ENCODE assay signal across 8 cellular contexts in genomic region chr5:180072556-180072955, GRCh38. TPM values are rescaled to one million over a fixed set of nuclear protein-coding genes. Genes with fewer than 3 reads are reported as not detected.
DNase-seq lines count a peak whose midpoint lies in the region; ATAC-seq and TF ChIP-seq lines count a peak whose summit lies in the region.

No MANE protein-coding gene starts in this region.

- TF ChIP-seq CTCF in CD4-positive, alpha-beta T cell (IDR thresholded peaks at IDR 0.05): no peak
- TF ChIP-seq CTCF in PC-9 (conservative IDR thresholded peaks at IDR 0.05): no peak
- TF ChIP-seq CTCF in dorsolateral prefrontal cortex (IDR thresholded peaks at IDR 0.05 in 54 of 56, conservative IDR thresholded peaks at IDR 0.05 in 2 of 56; ENCODE audit: low read depth in 1 of 56, partially characterized antibody in 56 of 56): no peak
- TF ChIP-seq CTCF in osteocyte (IDR thresholded peaks at IDR 0.05): no peak
- TF ChIP-seq CTCF in PC-3 (conservative IDR thresholded peaks at IDR 0.05; ENCODE audit: low read depth, low read length): no peak
- no peak for TF ChIP-seq CTCF in WERI-Rb-1 (IDR thresholded peaks at IDR 0.05; ENCODE audit: low read depth, low read length)

- H3F3A ChIP-seq in PC-9 (ENCODE audit: insufficient read depth, low read depth) (no peaks in the 10 kb centered on the region), PC-3 (ENCODE audit: low read length, unreplicated experiment) (no peaks in the 10 kb centered on the region)

- H3K79me2 ChIP-seq in PC-9 (ENCODE audit: low read depth): peaks cover 31% of the 10 kb centered on the region
- H3K79me2 ChIP-seq in PC-3 (ENCODE audit: low read length): peaks cover 37% of the 10 kb centered on the region

- peak overlapping the region; percentile 80 for H3K27ac Mint-ChIP-seq in CD4-positive, alpha-beta T cell
- peak overlapping the region; percentile 80 for H3K27ac Mint-ChIP-seq in osteocyte (ENCODE audit: unreplicated experiment)

- H3K36me3 ChIP-seq in PC-9 (ENCODE audit: low read depth) (no peaks in the 10 kb centered on the region), PC-3 (ENCODE audit: low read depth, low read length) (no peaks in the 10 kb centered on the region), WERI-Rb-1 (no peaks in the 10 kb centered on the region; the same call in 1 of the 2 replicates)

- peak in 1 of 10 experiments; percentile 19 for DNase-seq in CD4-positive, alpha-beta T cell
- DNase-seq in PC-9 (no peak), dorsolateral prefrontal cortex (peak in 1 of 10 donors; percentile 33), osteocyte (ENCODE audit: extremely low spot score, unreplicated experiment) (no peak), COR-L47 (lab: John Stamatoyannopoulos, UW) (no peak), PC-3 (no peak), WERI-Rb-1 (no peak), COLO668 (lab: John Stamatoyannopoulos, UW; ENCODE audit: unreplicated experiment) (no peak)

- no peak overlapping the region for H3K27ac ChIP-seq in CD4-positive, alpha-beta T cell (ENCODE audit: low read depth, low read length)
- no peak overlapping the region for H3K27ac ChIP-seq in PC-9
- H3K27ac ChIP-seq in dorsolateral prefrontal cortex: peak overlapping the region; percentile 67 to 99 (median 98)
- no peak overlapping the region for H3K27ac ChIP-seq in PC-3 (ENCODE audit: low read length)
- no peak overlapping the region for H3K27ac ChIP-seq in WERI-Rb-1

- peaks cover 38% of the 10 kb centered on the region for H3K4me1 Mint-ChIP-seq in CD4-positive, alpha-beta T cell (ENCODE audit: low read depth)
- peaks cover 30% of the 10 kb centered on the region for H3K4me1 Mint-ChIP-seq in osteocyte (ENCODE audit: unreplicated experiment)

- H3K9me3 Mint-ChIP-seq in CD4-positive, alpha-beta T cell: no peaks in the 10 kb centered on the region
- H3K9me3 Mint-ChIP-seq in osteocyte (ENCODE audit: unreplicated experiment): peaks cover 5% of the 10 kb centered on the region

- POLR2A ChIA-PET in CD4-positive, alpha-beta T cell (lab: Charles Lee): no interaction called here
- POLR2A ChIA-PET in PC-9 (lab: Charles Lee; ENCODE audit: unreplicated experiment) (no interaction called here), PC-3 (lab: Charles Lee; ENCODE audit: unreplicated experiment) (no interaction called here)

- intact Hi-C loops in CD4-positive, alpha-beta T cell (cut with DNase I, micrococcal nuclease): loop anchor here (1.0 to 10.0 kb wide), 6 partner anchors 16 to 1838 kb away; partner anchors contain the start of genes MAPK9 (in 1 of the 2), PHYKPL (in 1 of the 2), TBC1D9B (in 1 of the 2) and ZNF879 (in 1 of the 2)
- intact Hi-C loops in PC-9 (cut with micrococcal nuclease; ENCODE audit: unreplicated experiment) (loop anchor here (5.0 kb wide), 2 partner anchors 160 to 520 kb away; partner anchors contain the start of gene RUFY1), dorsolateral prefrontal cortex (cut with DNase I) (loop anchor here (1.0 to 5.0 kb wide), 8 partner anchors 18 to 394 kb away; partner anchors contain the start of genes TBC1D9B (in 2 of the 2) and SQSTM1 (in 1 of the 2)), PC-3 (cut with micrococcal nuclease) (loop anchor here (5.0 kb wide), 1 partner anchor 85 kb away; no protein-coding TSS in a partner anchor)

- CTCF ChIA-PET in CD4-positive, alpha-beta T cell (lab: Charles Lee): no interaction called here
- CTCF ChIA-PET in PC-9 (lab: Charles Lee): no interaction called here
- CTCF ChIA-PET in PC-3 (lab: Charles Lee): no interaction called here

- H3K4me2 ChIP-seq in PC-9 (no peak overlapping the region), PC-3 (ENCODE audit: low read length) (no peak overlapping the region)

- peak overlapping the region; percentile 88 for H3K4me3 Mint-ChIP-seq in CD4-positive, alpha-beta T cell
- no peak overlapping the region for H3K4me3 Mint-ChIP-seq in osteocyte (ENCODE audit: unreplicated experiment)

- no peaks in the 10 kb centered on the region for H3K9me3 ChIP-seq in CD4-positive, alpha-beta T cell (ENCODE audit: control insufficient read depth, low read length)
- H3K9me3 ChIP-seq in PC-9 (ENCODE audit: insufficient read depth, low read depth): peaks cover 7% of the 10 kb centered on the region; the same call in 1 of the 2 replicates
- no peaks in the 10 kb centered on the region for H3K9me3 ChIP-seq in PC-3 (ENCODE audit: low read length)
- H3K9me3 ChIP-seq in WERI-Rb-1 (ENCODE audit: severe bottlenecking): peaks cover 8% of the 10 kb centered on the region

- H3K9me2 ChIP-seq in PC-9 (ENCODE audit: insufficient read depth) (no peaks in the 10 kb centered on the region), PC-3 (replicated peaks; ENCODE audit: low read length) (no peaks in the 10 kb centered on the region)

- H2AFZ ChIP-seq in PC-9: no peak overlapping the region
- no peak overlapping the region for H2AFZ ChIP-seq in PC-3 (ENCODE audit: low read length)

- H3K36me3 Mint-ChIP-seq in CD4-positive, alpha-beta T cell (ENCODE audit: low read depth): peaks cover 5% of the 10 kb centered on the region
- H3K36me3 Mint-ChIP-seq in osteocyte (ENCODE audit: unreplicated experiment): peaks cover 2% of the 10 kb centered on the region

- H3K4me3 ChIP-seq in PC-9 (peak overlapping the region; percentile 78; the same call in 1 of the 2 replicates), dorsolateral prefrontal cortex (peak overlapping the region in 52 of 59 donors; percentile 61 to 99 (median 94)), PC-3 (ENCODE audit: low read length) (no peak overlapping the region), WERI-Rb-1 (ENCODE audit: low read depth, low read length) (no peak overlapping the region)

- H3K4me1 ChIP-seq in PC-9 (replicated peaks; ENCODE audit: insufficient read depth) (peaks cover 20% of the 10 kb centered on the region), PC-3 (ENCODE audit: insufficient read depth, low read length) (peaks cover 30% of the 10 kb centered on the region)

- no peaks in the 10 kb centered on the region for H3K27me3 Mint-ChIP-seq in CD4-positive, alpha-beta T cell
- peaks cover 10% of the 10 kb centered on the region for H3K27me3 Mint-ChIP-seq in osteocyte (ENCODE audit: unreplicated experiment)

- H3K9ac ChIP-seq in PC-3 (ENCODE audit: low read length): no peak overlapping the region

- peak; percentile 30 for ATAC-seq in CD4-positive, alpha-beta T cell (ENCODE audit: poor library complexity)
- ATAC-seq in PC-3: no peak

- no peaks in the 10 kb centered on the region; the same call in 1 of the 2 replicates for H4K20me1 ChIP-seq in PC-9 (ENCODE audit: insufficient read depth)
- 0 out of 2 replicates have a peak, but pooled peaks cover 13% of the 10 kb centered on the region for H4K20me1 ChIP-seq in PC-3 (ENCODE audit: low read length)

- BruUV-seq in PC-9 (replicated peaks; lab: Mats Ljungman, UMichigan) (no TSS peak), PC-3 (replicated peaks; lab: Mats Ljungman, UMichigan) (no TSS peak)

- H3K27me3 ChIP-seq in CD4-positive, alpha-beta T cell (ENCODE audit: control insufficient read depth, insufficient read depth, low read length): no peaks in the 10 kb centered on the region
- no peaks in the 10 kb centered on the region for H3K27me3 ChIP-seq in PC-9 (ENCODE audit: insufficient read depth, low read depth)
- no peaks in the 10 kb centered on the region for H3K27me3 ChIP-seq in dorsolateral prefrontal cortex
- H3K27me3 ChIP-seq in PC-3 (ENCODE audit: low read length): no peaks in the 10 kb centered on the region
- H3K27me3 ChIP-seq in WERI-Rb-1 (ENCODE audit: insufficient read depth, low read depth, severe bottlenecking): no peaks in the 10 kb centered on the region

RNA-seq across cellular contexts. Expression of gene RNF130, which starts 1.0 kb away (rescaled TPM):
- 10 to 100 TPM; 18.2 to 19.1 TPM for total RNA-seq in CD4-positive, alpha-beta T cell
- total RNA-seq in PC-9 (2021) (49.6 and 52.9 TPM in 2 replicates), dorsolateral prefrontal cortex (100 to 1,000 TPM in 119 of 120 experiments, 10 to 100 TPM in 1; 95.0 to 273 (median 136) TPM), osteocyte (70.8 and 78.4 TPM in 2 replicates), PC-3 (2014; rRNA removed) (31.2 and 35.4 TPM in 2 replicates)

Comparison
In these comparisons a context has a peak if more than half of its experiments do, and no peak if none do; other contexts are left out.
1. H3K27ac ChIP-seq: peak in dorsolateral prefrontal cortex (59 of 59); none in CD4-positive, alpha-beta T cell (single experiment), PC-9 (single experiment), PC-3 (single experiment) and WERI-Rb-1 (single experiment).
2. H3K4me3 ChIP-seq: peak in PC-9 (single experiment) and dorsolateral prefrontal cortex (52 of 59); none in PC-3 (single experiment) and WERI-Rb-1 (single experiment).